In genomic region chr21:41156128-41156527, GRCh38 we compare ENCODE assay signal across 18 cellular contexts. TPM values are rescaled to one million over a fixed set of nuclear protein-coding genes. Genes with fewer than 3 reads are reported as not detected.
DNase-seq lines count a peak whose midpoint lies in the region; ATAC-seq, FAIRE-seq and TF ChIP-seq lines count a peak whose summit lies in the region.
"Had no signal": no experiment of that assay in that cellular context is flagged by ENCODE, and none has a peak within 500 bp of the region (broad histone marks: within the 10 kb centered on the region; RNA-seq: fewer than 3 reads in every experiment).

No MANE protein-coding gene starts in this region.

- POLR2A ChIA-PET in HEK293 (lab: Yijun Ruan, JAX), result no interaction called here

- WGBS in small intestine, 3 donors, result 57 to 75% (median 69%) methylated on average over 5 of the region's 5 CpGs

- no peaks in the 10 kb centered on the region for H3K4me1 Mint-ChIP-seq in activated naive CD8-positive, alpha-beta T cell treated with anti-CD3 and anti-CD28 coated beads, Interleukin-2, amount 50 U/mL, for 24 hours
- H3K4me1 Mint-ChIP-seq: CD14-positive monocyte; CD4-positive, alpha-beta memory T cell had no signal

- CTCF ChIA-PET in HEK293 (lab: Yijun Ruan, JAX), result interaction anchor here (0.6 to 1.4 kb wide), 3 partner anchors 11 to 22 kb away, joined by 3 to 7 read pairs (median 4); no protein-coding TSS in a partner anchor

- H3K36me3 ChIP-seq in HEK293 (ENCODE audit: control insufficient read depth in 2 of 2, insufficient read depth in 1 of 2, low read length in 2 of 2) (no peaks in the 10 kb centered on the region), colonic mucosa (no peaks in the 10 kb centered on the region), small intestine (ENCODE audit: control insufficient read depth in 2 of 2, insufficient read depth in 2 of 2, low read length in 2 of 2) (no peaks in the 10 kb centered on the region), MG63 (no peaks in the 10 kb centered on the region)
- H3K36me3 ChIP-seq: BLaER1 had no signal

- H3K27ac ChIP-seq in HEK293 (ENCODE audit: extremely low read depth, low read depth, low read length) (no peak overlapping the region), colonic mucosa (peak overlapping the region; percentile 66), small intestine (ENCODE audit: low read depth in 1 of 2, low read length in 1 of 2) (no peak overlapping the region)
- H3K27ac ChIP-seq: BLaER1 had no signal

- no peak for FAIRE-seq in small intestine (lab: Jason Lieb, UNC)

- H3K27me3 Mint-ChIP-seq in activated naive CD8-positive, alpha-beta T cell treated with anti-CD3 and anti-CD28 coated beads, Interleukin-2, amount 50 U/mL, for 24 hours, result peaks cover 17% of the 10 kb centered on the region

- no peaks in the 10 kb centered on the region for H3K36me3 Mint-ChIP-seq in activated naive CD8-positive, alpha-beta T cell treated with anti-CD3 and anti-CD28 coated beads, Interleukin-2, amount 50 U/mL, for 24 hours (ENCODE audit: low read depth)
- H3K36me3 Mint-ChIP-seq: CD14-positive monocyte; CD4-positive, alpha-beta memory T cell had no signal

- ATAC-seq in activated naive CD8-positive, alpha-beta T cell treated with anti-CD3 and anti-CD28 coated beads, Interleukin-2, amount 50 U/mL, for 24 hours, result no peak
- ATAC-seq: HCT116 had no signal

- peaks cover 7% of the 10 kb centered on the region for H3K9me3 Mint-ChIP-seq in activated naive CD8-positive, alpha-beta T cell treated with anti-CD3 and anti-CD28 coated beads, Interleukin-2, amount 50 U/mL, for 24 hours

- H3K4me3 ChIP-seq in HEK293 (ENCODE audit: low read depth, low read length) (no peak overlapping the region), colonic mucosa (no peak overlapping the region), small intestine (ENCODE audit: low read depth in 1 of 2, low read length in 2 of 2) (no peak overlapping the region), MG63 (no peak overlapping the region)
- H3K4me3 ChIP-seq: BLaER1 had no signal

- no peak overlapping the region for H3K27ac Mint-ChIP-seq in activated naive CD8-positive, alpha-beta T cell treated with anti-CD3 and anti-CD28 coated beads, Interleukin-2, amount 50 U/mL, for 24 hours
- H3K27ac Mint-ChIP-seq: CD14-positive monocyte; CD4-positive, alpha-beta memory T cell had no signal

- intact Hi-C loops in colonic mucosa (cut with DNase I), result no loop called here

- H3K4me1 ChIP-seq in HEK293 (ENCODE audit: control insufficient read depth, insufficient read depth, low read length) (no peaks in the 10 kb centered on the region), colonic mucosa (peaks cover 3% of the 10 kb centered on the region), small intestine (ENCODE audit: control insufficient read depth in 2 of 2, insufficient read depth in 1 of 2, low read depth in 1 of 2, low read length in 1 of 2) (no peaks in the 10 kb centered on the region)
- H3K4me1 ChIP-seq: BLaER1 had no signal

- TF ChIP-seq CTCF in HEK293 (tag by site-specific recombination; IDR thresholded peaks at IDR 0.05), result no peak
- TF ChIP-seq CTCF in colonic mucosa (IDR thresholded peaks at IDR 0.05), result no peak

- no peak overlapping the region for H3K4me3 Mint-ChIP-seq in activated naive CD8-positive, alpha-beta T cell treated with anti-CD3 and anti-CD28 coated beads, Interleukin-2, amount 50 U/mL, for 24 hours
- H3K4me3 Mint-ChIP-seq: CD14-positive monocyte; CD4-positive, alpha-beta memory T cell had no signal

- H3K9me3 ChIP-seq in HEK293 (ENCODE audit: control insufficient read depth, insufficient read depth, low read depth, low read length) (no peaks in the 10 kb centered on the region), colonic mucosa (no peaks in the 10 kb centered on the region), small intestine (ENCODE audit: control insufficient read depth, low read depth) (no peaks in the 10 kb centered on the region), MG63 (peaks cover 10% of the 10 kb centered on the region)

- H3K27me3 ChIP-seq in colonic mucosa (no peaks in the 10 kb centered on the region), small intestine (ENCODE audit: control insufficient read depth in 2 of 2, insufficient read depth in 2 of 2, low read length in 2 of 2) (no peaks in the 10 kb centered on the region), MG63 (no peaks in the 10 kb centered on the region)
- H3K27me3 ChIP-seq: BLaER1 had no signal

- H3K9ac ChIP-seq in colonic mucosa (ENCODE audit: low read depth in 2 of 2, low read length in 2 of 2), result no peak overlapping the region
- H3K9ac ChIP-seq: BLaER1 had no signal

- DNase-seq in colonic mucosa, result peak; percentile 82
- DNase-seq in mesenteric fat pad (ENCODE audit: low spot score), result peak; percentile 18
- peak; percentile 53 for DNase-seq in small intestine
- no peak for DNase-seq in activated CD4-positive, alpha-beta T cell treated with anti-CD3 and anti-CD28 coated beads, Interleukin-2, amount 50 U/mL, for 1 hour
- no peak for DNase-seq in NCI-H524 (lab: John Stamatoyannopoulos, UW)
- DNase-seq in MG63, result no peak
- DNase-seq in activated naive CD8-positive, alpha-beta T cell treated with anti-CD3 and anti-CD28 coated beads, Interleukin-2, amount 50 U/mL, for 24 hours, result no peak
- DNase-seq: 8988T; Calu3; CD4-positive, alpha-beta memory T cell; DMS79 treated with DMSO at 0.1 percent for 48 hours; GF-D8; GOT3; H7 had no signal

TF ChIP-seq in HEK293, 187 proteins besides CTCF, POLR2A, EP300 and RAD21:
- TF ChIP-seq EGR2 (tag by site-specific recombination; IDR thresholded peaks at IDR 0.05; ENCODE audit: low read depth) (0 out of 2 replicates have a peak, but pooled peaks have one; percentile 10), KLF1 (tag by site-specific recombination; IDR thresholded peaks at IDR 0.05) (peak; percentile 24; the same call in 1 of the 2 replicates), ZNF843 (tag by site-specific recombination; IDR thresholded peaks at IDR 0.05) (no peak)

RNA-seq across cellular contexts. Expression of gene BACE2, which starts 11.8 kb away (rescaled TPM):
- total RNA-seq in colonic mucosa (10 to 100 TPM; 69.5 to 80.2 TPM), mesenteric fat pad (25.8 TPM)
- polyA plus RNA-seq in small intestine, result 10 to 100 TPM in 1 of 3 donors, 1 to 10 TPM in 2; 3.2 to 56.1 (median 4.0) TPM
- 211 and 220 TPM in 2 replicates for total RNA-seq in MG63 (2014; rRNA removed; shearing (Covaris generic); ENCODE audit: low replicate concordance)
- total RNA-seq: CD4-positive, alpha-beta memory T cell had no signal

Comparison
In these comparisons a context has a peak if more than half of its experiments do, and no peak if none do; other contexts are left out.
1. DNase-seq: peak in colonic mucosa (single experiment), mesenteric fat pad (single experiment) and small intestine (single experiment); none in activated CD4-positive, alpha-beta T cell treated with anti-CD3 and anti-CD28 coated beads, Interleukin-2, amount 50 U/mL, for 1 hour (single experiment), NCI-H524 (0 of 2), MG63 (single experiment) and activated naive CD8-positive, alpha-beta T cell treated with anti-CD3 and anti-CD28 coated beads, Interleukin-2, amount 50 U/mL, for 24 hours (single experiment).